In the genomic region with DNA sequence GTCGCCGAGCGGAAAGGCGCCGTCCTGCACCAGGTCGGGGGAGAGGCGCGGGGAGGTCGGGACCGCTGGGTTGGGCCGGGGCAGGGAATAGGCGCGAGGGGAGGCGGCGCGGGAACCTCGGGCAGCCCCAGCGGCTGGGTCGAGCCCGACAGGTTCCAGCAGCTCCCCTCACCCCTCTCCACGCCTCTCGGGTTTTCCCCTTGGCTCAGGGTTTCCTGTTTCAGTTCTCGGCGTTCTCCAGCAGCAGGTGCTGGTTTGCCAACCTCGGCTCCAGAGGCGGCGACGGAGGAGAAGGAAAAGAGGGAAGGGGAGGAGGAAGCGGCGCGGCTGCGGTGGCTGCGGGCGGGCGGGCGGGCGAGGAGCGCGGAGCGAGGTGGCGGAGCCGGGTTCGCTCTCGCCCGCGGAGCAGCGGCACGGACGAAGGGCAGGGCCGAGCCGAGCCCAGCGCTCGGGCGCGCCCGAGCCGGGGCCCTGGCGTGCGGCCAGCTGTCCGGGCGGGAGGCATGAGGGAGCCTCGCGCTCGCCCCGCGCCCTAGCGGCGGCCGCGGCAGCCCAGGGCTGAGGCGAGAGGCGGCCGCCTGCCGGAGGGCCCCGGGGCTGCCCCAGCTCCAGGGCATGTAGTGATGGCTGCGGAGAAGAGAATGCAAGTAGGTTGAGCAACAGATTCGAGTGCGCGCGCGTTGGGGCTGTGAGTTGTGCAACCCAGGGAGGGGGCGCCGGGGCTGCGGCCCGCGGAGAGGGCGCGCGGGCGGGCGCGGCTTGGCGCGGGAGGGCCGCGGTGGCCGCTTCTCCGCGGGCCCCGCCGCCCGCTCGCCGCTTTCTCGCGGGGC, we compare ENCODE assay signal across 1 cellular context.
TF ChIP-seq lines count a peak whose summit lies in the region.

A gene (plus strand): TSS at position 816 of the 830 bp plus-strand sequence. CDS start 20 bp downstream, outside the sequence.

TF ChIP-seq in HepG2, 621 proteins besides CTCF, POLR2A, EP300 and RAD21 (continued from another document and continues in another):
- TF ChIP-seq, protein P1, sequence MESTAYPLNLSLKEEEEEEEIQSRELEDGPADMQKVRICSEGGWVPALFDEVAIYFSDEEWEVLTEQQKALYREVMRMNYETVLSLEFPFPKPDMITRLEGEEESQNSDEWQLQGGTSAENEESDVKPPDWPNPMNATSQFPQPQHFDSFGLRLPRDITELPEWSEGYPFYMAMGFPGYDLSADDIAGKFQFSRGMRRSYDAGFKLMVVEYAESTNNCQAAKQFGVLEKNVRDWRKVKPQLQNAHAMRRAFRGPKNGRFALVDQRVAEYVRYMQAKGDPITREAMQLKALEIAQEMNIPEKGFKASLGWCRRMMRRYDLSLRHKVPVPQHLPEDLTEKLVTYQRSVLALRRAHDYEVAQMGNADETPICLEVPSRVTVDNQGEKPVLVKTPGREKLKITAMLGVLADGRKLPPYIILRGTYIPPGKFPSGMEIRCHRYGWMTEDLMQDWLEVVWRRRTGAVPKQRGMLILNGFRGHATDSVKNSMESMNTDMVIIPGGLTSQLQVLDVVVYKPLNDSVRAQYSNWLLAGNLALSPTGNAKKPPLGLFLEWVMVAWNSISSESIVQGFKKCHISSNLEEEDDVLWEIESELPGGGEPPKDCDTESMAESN (CRISPR knock-in tag; conservative IDR thresholded peaks at IDR 0.05), result no peak
- TF ChIP-seq DPF2 (CRISPR knock-in tag; IDR thresholded peaks at IDR 0.05; ENCODE audit: borderline replicate concordance, low read depth) (no peak), JUNB (CRISPR knock-in tag; IDR thresholded peaks at IDR 0.05; ENCODE audit: borderline replicate concordance) (no peak), HOXA3 (CRISPR knock-in tag; IDR thresholded peaks at IDR 0.05) (peak; percentile 15; the same call in 1 of the 2 replicates), ZNF614 (CRISPR knock-in tag; IDR thresholded peaks at IDR 0.05; ENCODE audit: borderline replicate concordance) (no peak), ZNF382 (CRISPR knock-in tag; IDR thresholded peaks at IDR 0.05; ENCODE audit: borderline replicate concordance) (no peak), ZNF282 (IDR thresholded peaks at IDR 0.05; ENCODE audit: partially characterized antibody) (no peak), ZNF879 (CRISPR knock-in tag; IDR thresholded peaks at IDR 0.05) (0 out of 2 replicates have a peak, but pooled peaks have one; percentile 7), ZBTB38 (CRISPR knock-in tag; IDR thresholded peaks at IDR 0.05) (no peak), NFKB2 (CRISPR knock-in tag; IDR thresholded peaks at IDR 0.05; ENCODE audit: borderline replicate concordance) (0 out of 2 replicates have a peak, but pooled peaks have one; percentile 28), ZNF841 (CRISPR knock-in tag; IDR thresholded peaks at IDR 0.05; ENCODE audit: borderline replicate concordance) (no peak), ZNF138 (CRISPR knock-in tag; IDR thresholded peaks at IDR 0.05; ENCODE audit: low read depth) (no peak), AGO1 (IDR thresholded peaks at IDR 0.05; ENCODE audit: low read depth, low read length, poor library complexity, severe bottlenecking) (peak; percentile 13), HDAC1 (CRISPR knock-in tag; IDR thresholded peaks at IDR 0.05) (peak; percentile 69), ZIK1 (CRISPR knock-in tag; IDR thresholded peaks at IDR 0.05; ENCODE audit: borderline replicate concordance, low read depth) (no peak), FOXM1 (CRISPR knock-in tag; IDR thresholded peaks at IDR 0.05) (no peak), CREB1 (IDR thresholded peaks at IDR 0.05) (no peak), CREB1 (CRISPR knock-in tag; IDR thresholded peaks at IDR 0.05) (no peak), ZNF816 (CRISPR knock-in tag; IDR thresholded peaks at IDR 0.05; ENCODE audit: borderline replicate concordance) (no peak), CEBPB (IDR thresholded peaks at IDR 0.05; ENCODE audit: borderline replicate concordance, low read depth, low read length) (peak; percentile 98), ZFP37 (CRISPR knock-in tag; IDR thresholded peaks at IDR 0.05; ENCODE audit: borderline replicate concordance) (no peak), ZNF777 (CRISPR knock-in tag; IDR thresholded peaks at IDR 0.05) (peak; percentile 68), SALL1 (CRISPR knock-in tag; IDR thresholded peaks at IDR 0.05) (0 out of 2 replicates have a peak, but pooled peaks have one; percentile 26), ZMYM4 (CRISPR knock-in tag; IDR thresholded peaks at IDR 0.05) (peak; percentile 4; the same call in 1 of the 2 replicates), ZNF552 (CRISPR knock-in tag; IDR thresholded peaks at IDR 0.05; ENCODE audit: borderline replicate concordance) (0 out of 2 replicates have a peak, but pooled peaks have one; percentile 39), RBM39 (IDR thresholded peaks at IDR 0.05; ENCODE audit: low read depth, low read length, poor library complexity, severe bottlenecking) (no peak), ZNF564 (CRISPR knock-in tag; IDR thresholded peaks at IDR 0.05) (peak; percentile 55; the same call in 1 of the 2 replicates), ZNF180 (CRISPR knock-in tag; IDR thresholded peaks at IDR 0.05; ENCODE audit: borderline replicate concordance, low read depth) (no peak), HES4 (CRISPR knock-in tag; IDR thresholded peaks at IDR 0.05; ENCODE audit: borderline replicate concordance) (0 out of 2 replicates have a peak, but pooled peaks have one; percentile 44)
- TF ChIP-seq, protein P2, sequence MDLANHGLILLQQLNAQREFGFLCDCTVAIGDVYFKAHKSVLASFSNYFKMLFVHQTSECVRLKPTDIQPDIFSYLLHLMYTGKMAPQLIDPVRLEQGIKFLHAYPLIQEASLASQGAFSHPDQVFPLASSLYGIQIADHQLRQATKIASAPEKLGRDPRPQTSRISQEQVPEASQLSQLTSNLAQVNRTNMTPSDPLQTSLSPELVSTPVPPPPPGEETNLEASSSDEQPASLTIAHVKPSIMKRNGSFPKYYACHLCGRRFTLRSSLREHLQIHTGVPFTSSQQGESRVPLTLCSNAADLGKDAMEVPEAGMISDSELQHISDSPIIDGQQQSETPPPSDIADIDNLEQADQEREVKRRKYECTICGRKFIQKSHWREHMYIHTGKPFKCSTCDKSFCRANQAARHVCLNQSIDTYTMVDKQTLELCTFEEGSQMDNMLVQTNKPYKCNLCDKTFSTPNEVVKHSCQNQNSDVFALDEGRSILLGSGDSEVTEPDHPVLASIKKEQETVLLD (CRISPR knock-in tag; IDR thresholded peaks at IDR 0.05; ENCODE audit: low read depth), result 0 out of 2 replicates have a peak, but pooled peaks have one; percentile 38
- TF ChIP-seq, protein P3, sequence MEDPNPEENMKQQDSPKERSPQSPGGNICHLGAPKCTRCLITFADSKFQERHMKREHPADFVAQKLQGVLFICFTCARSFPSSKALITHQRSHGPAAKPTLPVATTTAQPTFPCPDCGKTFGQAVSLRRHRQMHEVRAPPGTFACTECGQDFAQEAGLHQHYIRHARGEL (CRISPR knock-in tag; IDR thresholded peaks at IDR 0.05), result no peak
- TF ChIP-seq, protein P4, sequence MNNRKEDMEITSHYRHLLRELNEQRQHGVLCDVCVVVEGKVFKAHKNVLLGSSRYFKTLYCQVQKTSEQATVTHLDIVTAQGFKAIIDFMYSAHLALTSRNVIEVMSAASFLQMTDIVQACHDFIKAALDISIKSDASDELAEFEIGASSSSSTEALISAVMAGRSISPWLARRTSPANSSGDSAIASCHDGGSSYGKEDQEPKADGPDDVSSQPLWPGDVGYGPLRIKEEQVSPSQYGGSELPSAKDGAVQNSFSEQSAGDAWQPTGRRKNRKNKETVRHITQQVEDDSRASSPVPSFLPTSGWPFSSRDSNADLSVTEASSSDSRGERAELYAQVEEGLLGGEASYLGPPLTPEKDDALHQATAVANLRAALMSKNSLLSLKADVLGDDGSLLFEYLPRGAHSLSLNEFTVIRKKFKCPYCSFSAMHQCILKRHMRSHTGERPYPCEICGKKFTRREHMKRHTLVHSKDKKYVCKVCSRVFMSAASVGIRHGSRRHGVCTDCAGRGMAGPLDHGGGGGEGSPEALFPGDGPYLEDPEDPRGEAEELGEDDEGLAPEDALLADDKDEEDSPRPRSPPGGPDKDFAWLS (CRISPR knock-in tag; IDR thresholded peaks at IDR 0.05; ENCODE audit: borderline replicate concordance), result no peak
- TF ChIP-seq, protein P5, sequence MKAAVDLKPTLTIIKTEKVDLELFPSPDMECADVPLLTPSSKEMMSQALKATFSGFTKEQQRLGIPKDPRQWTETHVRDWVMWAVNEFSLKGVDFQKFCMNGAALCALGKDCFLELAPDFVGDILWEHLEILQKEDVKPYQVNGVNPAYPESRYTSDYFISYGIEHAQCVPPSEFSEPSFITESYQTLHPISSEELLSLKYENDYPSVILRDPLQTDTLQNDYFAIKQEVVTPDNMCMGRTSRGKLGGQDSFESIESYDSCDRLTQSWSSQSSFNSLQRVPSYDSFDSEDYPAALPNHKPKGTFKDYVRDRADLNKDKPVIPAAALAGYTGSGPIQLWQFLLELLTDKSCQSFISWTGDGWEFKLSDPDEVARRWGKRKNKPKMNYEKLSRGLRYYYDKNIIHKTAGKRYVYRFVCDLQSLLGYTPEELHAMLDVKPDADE (CRISPR knock-in tag; IDR thresholded peaks at IDR 0.05), result no peak
- TF ChIP-seq, protein P6, sequence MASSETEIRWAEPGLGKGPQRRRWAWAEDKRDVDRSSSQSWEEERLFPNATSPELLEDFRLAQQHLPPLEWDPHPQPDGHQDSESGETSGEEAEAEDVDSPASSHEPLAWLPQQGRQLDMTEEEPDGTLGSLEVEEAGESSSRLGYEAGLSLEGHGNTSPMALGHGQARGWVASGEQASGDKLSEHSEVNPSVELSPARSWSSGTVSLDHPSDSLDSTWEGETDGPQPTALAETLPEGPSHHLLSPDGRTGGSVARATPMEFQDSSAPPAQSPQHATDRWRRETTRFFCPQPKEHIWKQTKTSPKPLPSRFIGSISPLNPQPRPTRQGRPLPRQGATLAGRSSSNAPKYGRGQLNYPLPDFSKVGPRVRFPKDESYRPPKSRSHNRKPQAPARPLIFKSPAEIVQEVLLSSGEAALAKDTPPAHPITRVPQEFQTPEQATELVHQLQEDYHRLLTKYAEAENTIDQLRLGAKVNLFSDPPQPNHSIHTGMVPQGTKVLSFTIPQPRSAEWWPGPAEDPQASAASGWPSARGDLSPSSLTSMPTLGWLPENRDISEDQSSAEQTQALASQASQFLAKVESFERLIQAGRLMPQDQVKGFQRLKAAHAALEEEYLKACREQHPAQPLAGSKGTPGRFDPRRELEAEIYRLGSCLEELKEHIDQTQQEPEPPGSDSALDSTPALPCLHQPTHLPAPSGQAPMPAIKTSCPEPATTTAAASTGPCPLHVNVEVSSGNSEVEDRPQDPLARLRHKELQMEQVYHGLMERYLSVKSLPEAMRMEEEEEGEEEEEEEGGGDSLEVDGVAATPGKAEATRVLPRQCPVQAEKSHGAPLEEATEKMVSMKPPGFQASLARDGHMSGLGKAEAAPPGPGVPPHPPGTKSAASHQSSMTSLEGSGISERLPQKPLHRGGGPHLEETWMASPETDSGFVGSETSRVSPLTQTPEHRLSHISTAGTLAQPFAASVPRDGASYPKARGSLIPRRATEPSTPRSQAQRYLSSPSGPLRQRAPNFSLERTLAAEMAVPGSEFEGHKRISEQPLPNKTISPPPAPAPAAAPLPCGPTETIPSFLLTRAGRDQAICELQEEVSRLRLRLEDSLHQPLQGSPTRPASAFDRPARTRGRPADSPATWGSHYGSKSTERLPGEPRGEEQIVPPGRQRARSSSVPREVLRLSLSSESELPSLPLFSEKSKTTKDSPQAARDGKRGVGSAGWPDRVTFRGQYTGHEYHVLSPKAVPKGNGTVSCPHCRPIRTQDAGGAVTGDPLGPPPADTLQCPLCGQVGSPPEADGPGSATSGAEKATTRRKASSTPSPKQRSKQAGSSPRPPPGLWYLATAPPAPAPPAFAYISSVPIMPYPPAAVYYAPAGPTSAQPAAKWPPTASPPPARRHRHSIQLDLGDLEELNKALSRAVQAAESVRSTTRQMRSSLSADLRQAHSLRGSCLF (CRISPR knock-in tag; IDR thresholded peaks at IDR 0.05; ENCODE audit: borderline replicate concordance), result no peak
- TF ChIP-seq, protein P7, sequence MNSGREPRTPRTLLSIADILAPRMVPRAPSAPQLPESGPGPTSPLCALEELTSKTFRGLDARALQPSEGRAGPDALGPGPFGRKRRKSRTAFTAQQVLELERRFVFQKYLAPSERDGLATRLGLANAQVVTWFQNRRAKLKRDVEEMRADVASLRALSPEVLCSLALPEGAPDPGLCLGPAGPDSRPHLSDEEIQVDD (CRISPR knock-in tag; IDR thresholded peaks at IDR 0.05; ENCODE audit: borderline replicate concordance), result no peak
- TF ChIP-seq, protein P8, sequence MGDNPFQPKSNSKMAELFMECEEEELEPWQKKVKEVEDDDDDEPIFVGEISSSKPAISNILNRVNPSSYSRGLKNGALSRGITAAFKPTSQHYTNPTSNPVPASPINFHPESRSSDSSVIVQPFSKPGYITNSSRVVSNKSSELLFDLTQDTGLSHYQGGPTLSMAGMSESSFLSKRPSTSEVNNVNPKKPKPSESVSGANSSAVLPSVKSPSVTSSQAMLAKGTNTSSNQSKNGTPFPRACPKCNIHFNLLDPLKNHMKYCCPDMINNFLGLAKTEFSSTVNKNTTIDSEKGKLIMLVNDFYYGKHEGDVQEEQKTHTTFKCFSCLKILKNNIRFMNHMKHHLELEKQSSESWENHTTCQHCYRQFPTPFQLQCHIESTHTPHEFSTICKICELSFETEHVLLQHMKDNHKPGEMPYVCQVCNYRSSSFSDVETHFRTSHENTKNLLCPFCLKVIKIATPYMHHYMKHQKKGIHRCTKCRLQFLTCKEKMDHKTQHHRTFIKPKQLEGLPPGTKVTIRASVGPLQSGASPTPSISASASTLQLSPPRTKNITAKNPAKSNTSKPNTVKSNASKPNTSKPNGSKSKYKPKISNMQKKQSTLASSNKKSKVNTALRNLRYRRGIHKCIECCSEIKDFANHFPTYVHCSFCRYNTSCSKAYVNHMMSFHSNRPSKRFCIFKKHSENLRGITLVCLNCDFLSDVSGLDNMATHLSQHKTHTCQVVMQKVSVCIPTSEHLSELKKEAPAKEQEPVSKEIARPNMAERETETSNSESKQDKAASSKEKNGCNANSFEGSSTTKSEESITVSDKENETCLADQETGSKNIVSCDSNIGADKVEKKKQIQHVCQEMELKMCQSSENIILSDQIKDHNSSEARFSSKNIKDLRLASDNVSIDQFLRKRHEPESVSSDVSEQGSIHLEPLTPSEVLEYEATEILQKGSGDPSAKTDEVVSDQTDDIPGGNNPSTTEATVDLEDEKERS (CRISPR knock-in tag; IDR thresholded peaks at IDR 0.05), result peak; percentile 77; the same call in 1 of the 2 replicates
- TF ChIP-seq, protein P9, sequence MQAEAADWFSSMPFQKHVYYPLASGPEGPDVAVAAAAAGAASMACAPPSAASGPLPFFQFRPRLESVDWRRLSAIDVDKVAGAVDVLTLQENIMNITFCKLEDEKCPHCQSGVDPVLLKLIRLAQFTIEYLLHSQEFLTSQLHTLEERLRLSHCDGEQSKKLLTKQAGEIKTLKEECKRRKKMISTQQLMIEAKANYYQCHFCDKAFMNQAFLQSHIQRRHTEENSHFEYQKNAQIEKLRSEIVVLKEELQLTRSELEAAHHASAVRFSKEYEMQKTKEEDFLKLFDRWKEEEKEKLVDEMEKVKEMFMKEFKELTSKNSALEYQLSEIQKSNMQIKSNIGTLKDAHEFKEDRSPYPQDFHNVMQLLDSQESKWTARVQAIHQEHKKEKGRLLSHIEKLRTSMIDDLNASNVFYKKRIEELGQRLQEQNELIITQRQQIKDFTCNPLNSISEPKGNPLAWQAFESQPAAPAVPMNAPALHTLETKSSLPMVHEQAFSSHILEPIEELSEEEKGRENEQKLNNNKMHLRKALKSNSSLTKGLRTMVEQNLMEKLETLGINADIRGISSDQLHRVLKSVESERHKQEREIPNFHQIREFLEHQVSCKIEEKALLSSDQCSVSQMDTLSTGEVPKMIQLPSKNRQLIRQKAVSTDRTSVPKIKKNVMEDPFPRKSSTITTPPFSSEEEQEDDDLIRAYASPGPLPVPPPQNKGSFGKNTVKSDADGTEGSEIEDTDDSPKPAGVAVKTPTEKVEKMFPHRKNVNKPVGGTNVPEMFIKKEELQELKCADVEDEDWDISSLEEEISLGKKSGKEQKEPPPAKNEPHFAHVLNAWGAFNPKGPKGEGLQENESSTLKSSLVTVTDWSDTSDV (CRISPR knock-in tag; IDR thresholded peaks at IDR 0.05), result no peak
